ENCODE assay signal across 1 cellular context in the genomic region with DNA sequence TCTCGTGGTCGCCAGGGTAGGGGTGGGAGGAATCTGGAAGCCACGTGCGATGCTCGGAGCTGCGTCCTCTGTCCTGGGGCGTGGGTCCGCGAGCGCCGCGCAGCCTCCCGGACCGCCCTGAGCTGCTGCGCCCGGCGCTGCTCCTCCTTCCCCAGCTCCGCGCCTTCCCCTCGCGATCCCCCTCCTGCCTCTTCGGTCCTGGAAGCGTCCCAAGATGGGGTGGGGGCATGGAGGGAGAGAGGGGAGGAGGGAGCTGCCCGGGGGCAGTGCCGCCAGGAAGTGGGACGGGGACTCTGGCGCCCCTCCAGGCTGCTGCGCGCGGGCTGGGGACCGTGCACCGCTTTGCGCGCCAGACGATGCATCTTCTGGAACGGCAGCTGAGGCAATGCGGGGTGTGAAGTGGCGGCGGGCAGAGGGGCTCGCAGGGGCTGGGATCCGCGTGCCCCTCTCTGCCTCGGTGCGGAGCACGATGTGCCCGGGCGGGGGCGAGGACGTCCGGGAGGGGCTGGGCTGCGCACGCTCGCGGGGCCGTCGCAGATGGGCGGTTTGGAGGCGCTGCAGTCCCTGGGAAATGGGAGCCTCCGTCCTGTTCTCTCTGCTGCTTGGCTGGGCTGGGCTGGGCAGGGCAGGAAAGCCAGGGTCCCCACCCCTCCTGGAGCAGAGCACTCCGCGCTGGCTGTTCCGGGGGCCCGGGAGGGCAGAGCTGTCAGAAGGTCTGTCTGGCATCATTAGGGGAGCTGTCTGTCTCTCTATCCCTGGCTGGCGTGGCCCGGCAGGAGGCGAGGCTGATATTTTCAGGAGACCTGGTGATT.
TF ChIP-seq lines count a peak whose summit lies in the region.

No MANE protein-coding gene starts in this region.

TF ChIP-seq in HepG2, 621 proteins besides CTCF, POLR2A, EP300 and RAD21 (continued from another document and continues in another):
- TF ChIP-seq, protein P1, sequence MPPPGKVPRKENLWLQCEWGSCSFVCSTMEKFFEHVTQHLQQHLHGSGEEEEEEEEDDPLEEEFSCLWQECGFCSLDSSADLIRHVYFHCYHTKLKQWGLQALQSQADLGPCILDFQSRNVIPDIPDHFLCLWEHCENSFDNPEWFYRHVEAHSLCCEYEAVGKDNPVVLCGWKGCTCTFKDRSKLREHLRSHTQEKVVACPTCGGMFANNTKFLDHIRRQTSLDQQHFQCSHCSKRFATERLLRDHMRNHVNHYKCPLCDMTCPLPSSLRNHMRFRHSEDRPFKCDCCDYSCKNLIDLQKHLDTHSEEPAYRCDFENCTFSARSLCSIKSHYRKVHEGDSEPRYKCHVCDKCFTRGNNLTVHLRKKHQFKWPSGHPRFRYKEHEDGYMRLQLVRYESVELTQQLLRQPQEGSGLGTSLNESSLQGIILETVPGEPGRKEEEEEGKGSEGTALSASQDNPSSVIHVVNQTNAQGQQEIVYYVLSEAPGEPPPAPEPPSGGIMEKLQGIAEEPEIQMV (CRISPR knock-in tag; IDR thresholded peaks at IDR 0.05; ENCODE audit: low read depth): no peak
- TF ChIP-seq ZKSCAN8 (CRISPR knock-in tag; IDR thresholded peaks at IDR 0.05; ENCODE audit: borderline replicate concordance) (no peak), ZNF230 (CRISPR knock-in tag; IDR thresholded peaks at IDR 0.05) (no peak), ZNF724P (CRISPR knock-in tag; IDR thresholded peaks at IDR 0.05; ENCODE audit: borderline replicate concordance) (peak; percentile 36; the same call in 1 of the 2 replicates), KDM3A (CRISPR knock-in tag; IDR thresholded peaks at IDR 0.05; ENCODE audit: low read depth) (peak; percentile 44; the same call in 1 of the 2 replicates), ZNF207 (IDR thresholded peaks at IDR 0.05; ENCODE audit: borderline replicate concordance) (no peak), GABPB1 (CRISPR knock-in tag; IDR thresholded peaks at IDR 0.05) (peak; percentile 81), SKI (IDR thresholded peaks at IDR 0.05; ENCODE audit: partially characterized antibody) (no peak), ZNF224 (CRISPR knock-in tag; IDR thresholded peaks at IDR 0.05) (no peak), ZNF383 (CRISPR knock-in tag; IDR thresholded peaks at IDR 0.05; ENCODE audit: borderline replicate concordance) (no peak), HMG20A (CRISPR knock-in tag; IDR thresholded peaks at IDR 0.05; ENCODE audit: borderline replicate concordance) (no peak), ZNF20 (CRISPR knock-in tag; IDR thresholded peaks at IDR 0.05) (no peak), NFE2 (CRISPR knock-in tag; IDR thresholded peaks at IDR 0.05) (no peak), ZNF776 (CRISPR knock-in tag; IDR thresholded peaks at IDR 0.05) (0 out of 2 replicates have a peak, but pooled peaks have one; percentile 47), TOE1 (CRISPR knock-in tag; IDR thresholded peaks at IDR 0.05) (no peak), RBM22 (optimal IDR thresholded peaks at IDR 0.05; ENCODE audit: low read length) (no peak), SMYD3 (CRISPR knock-in tag; IDR thresholded peaks at IDR 0.05) (no peak), ZFP37 (CRISPR knock-in tag; IDR thresholded peaks at IDR 0.05; ENCODE audit: borderline replicate concordance) (no peak), ZNF761 (CRISPR knock-in tag; conservative IDR thresholded peaks at IDR 0.05) (no peak), NCOA5 (CRISPR knock-in tag; IDR thresholded peaks at IDR 0.05) (no peak), ZNF510 (CRISPR knock-in tag; IDR thresholded peaks at IDR 0.05; ENCODE audit: low read depth) (no peak), CBX1 (IDR thresholded peaks at IDR 0.05; ENCODE audit: low read depth) (no peak), CBX2 (IDR thresholded peaks at IDR 0.05; ENCODE audit: low read depth, low read length) (no peak), CBX2 (CRISPR knock-in tag; IDR thresholded peaks at IDR 0.05; ENCODE audit: low read depth) (0 out of 2 replicates have a peak, but pooled peaks have one; percentile 57), ZNF687 (CRISPR knock-in tag; IDR thresholded peaks at IDR 0.05) (peak; percentile 73), MAF1 (CRISPR knock-in tag; IDR thresholded peaks at IDR 0.05; ENCODE audit: borderline replicate concordance) (no peak), ZSCAN29 (CRISPR knock-in tag; conservative IDR thresholded peaks at IDR 0.05) (no peak), ZEB1 (IDR thresholded peaks at IDR 0.05; ENCODE audit: insufficient replicate concordance, low read depth) (no peak), SATB2 (CRISPR knock-in tag; IDR thresholded peaks at IDR 0.05) (no peak), ZNF501 (CRISPR knock-in tag; IDR thresholded peaks at IDR 0.05) (no peak), CHCHD3 (CRISPR knock-in tag; IDR thresholded peaks at IDR 0.05) (no peak), ZNF83 (CRISPR knock-in tag; IDR thresholded peaks at IDR 0.05; ENCODE audit: borderline replicate concordance) (no peak), ZC3H4 (CRISPR knock-in tag; IDR thresholded peaks at IDR 0.05; ENCODE audit: borderline replicate concordance) (no peak)
- TF ChIP-seq, protein P2, sequence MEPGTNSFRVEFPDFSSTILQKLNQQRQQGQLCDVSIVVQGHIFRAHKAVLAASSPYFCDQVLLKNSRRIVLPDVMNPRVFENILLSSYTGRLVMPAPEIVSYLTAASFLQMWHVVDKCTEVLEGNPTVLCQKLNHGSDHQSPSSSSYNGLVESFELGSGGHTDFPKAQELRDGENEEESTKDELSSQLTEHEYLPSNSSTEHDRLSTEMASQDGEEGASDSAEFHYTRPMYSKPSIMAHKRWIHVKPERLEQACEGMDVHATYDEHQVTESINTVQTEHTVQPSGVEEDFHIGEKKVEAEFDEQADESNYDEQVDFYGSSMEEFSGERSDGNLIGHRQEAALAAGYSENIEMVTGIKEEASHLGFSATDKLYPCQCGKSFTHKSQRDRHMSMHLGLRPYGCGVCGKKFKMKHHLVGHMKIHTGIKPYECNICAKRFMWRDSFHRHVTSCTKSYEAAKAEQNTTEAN (CRISPR knock-in tag; conservative IDR thresholded peaks at IDR 0.05): no peak
- TF ChIP-seq, protein P3, sequence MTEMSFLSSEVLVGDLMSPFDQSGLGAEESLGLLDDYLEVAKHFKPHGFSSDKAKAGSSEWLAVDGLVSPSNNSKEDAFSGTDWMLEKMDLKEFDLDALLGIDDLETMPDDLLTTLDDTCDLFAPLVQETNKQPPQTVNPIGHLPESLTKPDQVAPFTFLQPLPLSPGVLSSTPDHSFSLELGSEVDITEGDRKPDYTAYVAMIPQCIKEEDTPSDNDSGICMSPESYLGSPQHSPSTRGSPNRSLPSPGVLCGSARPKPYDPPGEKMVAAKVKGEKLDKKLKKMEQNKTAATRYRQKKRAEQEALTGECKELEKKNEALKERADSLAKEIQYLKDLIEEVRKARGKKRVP (CRISPR knock-in tag; IDR thresholded peaks at IDR 0.05): no peak
- TF ChIP-seq, protein P4, sequence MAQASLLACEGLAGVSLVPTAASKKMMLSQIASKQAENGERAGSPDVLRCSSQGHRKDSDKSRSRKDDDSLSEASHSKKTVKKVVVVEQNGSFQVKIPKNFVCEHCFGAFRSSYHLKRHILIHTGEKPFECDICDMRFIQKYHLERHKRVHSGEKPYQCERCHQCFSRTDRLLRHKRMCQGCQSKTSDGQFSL (CRISPR knock-in tag; IDR thresholded peaks at IDR 0.05): no peak
- TF ChIP-seq, protein P5, sequence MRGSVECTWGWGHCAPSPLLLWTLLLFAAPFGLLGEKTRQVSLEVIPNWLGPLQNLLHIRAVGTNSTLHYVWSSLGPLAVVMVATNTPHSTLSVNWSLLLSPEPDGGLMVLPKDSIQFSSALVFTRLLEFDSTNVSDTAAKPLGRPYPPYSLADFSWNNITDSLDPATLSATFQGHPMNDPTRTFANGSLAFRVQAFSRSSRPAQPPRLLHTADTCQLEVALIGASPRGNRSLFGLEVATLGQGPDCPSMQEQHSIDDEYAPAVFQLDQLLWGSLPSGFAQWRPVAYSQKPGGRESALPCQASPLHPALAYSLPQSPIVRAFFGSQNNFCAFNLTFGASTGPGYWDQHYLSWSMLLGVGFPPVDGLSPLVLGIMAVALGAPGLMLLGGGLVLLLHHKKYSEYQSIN (CRISPR knock-in tag; IDR thresholded peaks at IDR 0.05; ENCODE audit: borderline replicate concordance): no peak
- TF ChIP-seq, protein P6, sequence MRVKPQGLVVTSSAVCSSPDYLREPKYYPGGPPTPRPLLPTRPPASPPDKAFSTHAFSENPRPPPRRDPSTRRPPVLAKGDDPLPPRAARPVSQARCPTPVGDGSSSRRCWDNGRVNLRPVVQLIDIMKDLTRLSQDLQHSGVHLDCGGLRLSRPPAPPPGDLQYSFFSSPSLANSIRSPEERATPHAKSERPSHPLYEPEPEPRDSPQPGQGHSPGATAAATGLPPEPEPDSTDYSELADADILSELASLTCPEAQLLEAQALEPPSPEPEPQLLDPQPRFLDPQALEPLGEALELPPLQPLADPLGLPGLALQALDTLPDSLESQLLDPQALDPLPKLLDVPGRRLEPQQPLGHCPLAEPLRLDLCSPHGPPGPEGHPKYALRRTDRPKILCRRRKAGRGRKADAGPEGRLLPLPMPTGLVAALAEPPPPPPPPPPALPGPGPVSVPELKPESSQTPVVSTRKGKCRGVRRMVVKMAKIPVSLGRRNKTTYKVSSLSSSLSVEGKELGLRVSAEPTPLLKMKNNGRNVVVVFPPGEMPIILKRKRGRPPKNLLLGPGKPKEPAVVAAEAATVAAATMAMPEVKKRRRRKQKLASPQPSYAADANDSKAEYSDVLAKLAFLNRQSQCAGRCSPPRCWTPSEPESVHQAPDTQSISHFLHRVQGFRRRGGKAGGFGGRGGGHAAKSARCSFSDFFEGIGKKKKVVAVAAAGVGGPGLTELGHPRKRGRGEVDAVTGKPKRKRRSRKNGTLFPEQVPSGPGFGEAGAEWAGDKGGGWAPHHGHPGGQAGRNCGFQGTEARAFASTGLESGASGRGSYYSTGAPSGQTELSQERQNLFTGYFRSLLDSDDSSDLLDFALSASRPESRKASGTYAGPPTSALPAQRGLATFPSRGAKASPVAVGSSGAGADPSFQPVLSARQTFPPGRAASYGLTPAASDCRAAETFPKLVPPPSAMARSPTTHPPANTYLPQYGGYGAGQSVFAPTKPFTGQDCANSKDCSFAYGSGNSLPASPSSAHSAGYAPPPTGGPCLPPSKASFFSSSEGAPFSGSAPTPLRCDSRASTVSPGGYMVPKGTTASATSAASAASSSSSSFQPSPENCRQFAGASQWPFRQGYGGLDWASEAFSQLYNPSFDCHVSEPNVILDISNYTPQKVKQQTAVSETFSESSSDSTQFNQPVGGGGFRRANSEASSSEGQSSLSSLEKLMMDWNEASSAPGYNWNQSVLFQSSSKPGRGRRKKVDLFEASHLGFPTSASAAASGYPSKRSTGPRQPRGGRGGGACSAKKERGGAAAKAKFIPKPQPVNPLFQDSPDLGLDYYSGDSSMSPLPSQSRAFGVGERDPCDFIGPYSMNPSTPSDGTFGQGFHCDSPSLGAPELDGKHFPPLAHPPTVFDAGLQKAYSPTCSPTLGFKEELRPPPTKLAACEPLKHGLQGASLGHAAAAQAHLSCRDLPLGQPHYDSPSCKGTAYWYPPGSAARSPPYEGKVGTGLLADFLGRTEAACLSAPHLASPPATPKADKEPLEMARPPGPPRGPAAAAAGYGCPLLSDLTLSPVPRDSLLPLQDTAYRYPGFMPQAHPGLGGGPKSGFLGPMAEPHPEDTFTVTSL (CRISPR knock-in tag; IDR thresholded peaks at IDR 0.05; ENCODE audit: borderline replicate concordance): no peak
- TF ChIP-seq, protein P7, sequence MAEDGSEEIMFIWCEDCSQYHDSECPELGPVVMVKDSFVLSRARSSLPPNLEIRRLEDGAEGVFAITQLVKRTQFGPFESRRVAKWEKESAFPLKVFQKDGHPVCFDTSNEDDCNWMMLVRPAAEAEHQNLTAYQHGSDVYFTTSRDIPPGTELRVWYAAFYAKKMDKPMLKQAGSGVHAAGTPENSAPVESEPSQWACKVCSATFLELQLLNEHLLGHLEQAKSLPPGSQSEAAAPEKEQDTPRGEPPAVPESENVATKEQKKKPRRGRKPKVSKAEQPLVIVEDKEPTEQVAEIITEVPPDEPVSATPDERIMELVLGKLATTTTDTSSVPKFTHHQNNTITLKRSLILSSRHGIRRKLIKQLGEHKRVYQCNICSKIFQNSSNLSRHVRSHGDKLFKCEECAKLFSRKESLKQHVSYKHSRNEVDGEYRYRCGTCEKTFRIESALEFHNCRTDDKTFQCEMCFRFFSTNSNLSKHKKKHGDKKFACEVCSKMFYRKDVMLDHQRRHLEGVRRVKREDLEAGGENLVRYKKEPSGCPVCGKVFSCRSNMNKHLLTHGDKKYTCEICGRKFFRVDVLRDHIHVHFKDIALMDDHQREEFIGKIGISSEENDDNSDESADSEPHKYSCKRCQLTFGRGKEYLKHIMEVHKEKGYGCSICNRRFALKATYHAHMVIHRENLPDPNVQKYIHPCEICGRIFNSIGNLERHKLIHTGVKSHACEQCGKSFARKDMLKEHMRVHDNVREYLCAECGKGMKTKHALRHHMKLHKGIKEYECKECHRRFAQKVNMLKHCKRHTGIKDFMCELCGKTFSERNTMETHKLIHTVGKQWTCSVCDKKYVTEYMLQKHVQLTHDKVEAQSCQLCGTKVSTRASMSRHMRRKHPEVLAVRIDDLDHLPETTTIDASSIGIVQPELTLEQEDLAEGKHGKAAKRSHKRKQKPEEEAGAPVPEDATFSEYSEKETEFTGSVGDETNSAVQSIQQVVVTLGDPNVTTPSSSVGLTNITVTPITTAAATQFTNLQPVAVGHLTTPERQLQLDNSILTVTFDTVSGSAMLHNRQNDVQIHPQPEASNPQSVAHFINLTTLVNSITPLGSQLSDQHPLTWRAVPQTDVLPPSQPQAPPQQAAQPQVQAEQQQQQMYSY (CRISPR knock-in tag; IDR thresholded peaks at IDR 0.05): no peak
